ENCODE assay signal across 8 cellular contexts in genomic region chr6:24431045-24431451, GRCh38. TPM values are rescaled to one million over a fixed set of nuclear protein-coding genes. Genes with fewer than 3 reads are reported as not detected.
A peak's percentile ranks its signal among the peaks of the same experiment; 100 is the strongest.
DNase-seq lines count a peak whose midpoint lies in the region; ATAC-seq, FAIRE-seq and TF ChIP-seq lines count a peak whose summit lies in the region.

No MANE protein-coding gene starts in this region.

- no peak overlapping the region for H3K9ac ChIP-seq in SK-N-MC (ENCODE audit: insufficient read length)

- DNase-seq in A549 (ENCODE audit: low read depth in 1 of 2, low spot score in 1 of 2) (peak; percentile 33 to 57), LoVo (ENCODE audit: low spot score) (peak; percentile 38), SK-N-MC (ENCODE audit: low read depth, low spot score) (peak; percentile 44), fibroblast of mammary gland (ENCODE audit: low read depth) (peak; percentile 64), pancreas (no peak)

- H3K4me3 ChIP-seq in A549 (no peak overlapping the region), SK-N-MC (no peak overlapping the region), fibroblast of mammary gland (ENCODE audit: control insufficient read depth, low read depth, low read length) (no peak overlapping the region), pancreas (no peak overlapping the region)

- no peak for TF ChIP-seq POLR2A in A549 (IDR thresholded peaks at IDR 0.05; ENCODE audit: low read length)

- H3K9me3 ChIP-seq in A549: no peaks in the 10 kb centered on the region
- no peaks in the 10 kb centered on the region for H3K9me3 ChIP-seq in SK-N-MC (ENCODE audit: low read depth, low read length)
- H3K9me3 ChIP-seq in pancreas: no peaks in the 10 kb centered on the region

- TF ChIP-seq CTCF in A549 (IDR thresholded peaks at IDR 0.05) (peak; percentile 49), fibroblast of mammary gland (conservative IDR thresholded peaks at IDR 0.05; ENCODE audit: control insufficient read depth, insufficient read depth, low read depth, low read length) (peak; percentile 68), pancreas (IDR thresholded peaks at IDR 0.05) (peak in 2 of 4 donors; percentile 55 to 56)

- FAIRE-seq in A549 (lab: Jason Lieb, UNC): no peak
- peak; percentile 58 for FAIRE-seq in G401.6 (lab: Jason Lieb, UNC)
- no peak for FAIRE-seq in pancreas (lab: Jason Lieb, UNC)

- H3K27me3 ChIP-seq in pancreas: no peaks in the 10 kb centered on the region

- no peak overlapping the region for H3K4me2 ChIP-seq in A549

- H3K4me1 ChIP-seq in A549 (peaks cover 14% of the 10 kb centered on the region), pancreas (no peaks in the 10 kb centered on the region)

- intact Hi-C loops in pancreas (cut with DNase I): no loop called here

- CTCF ChIA-PET in A549 (lab: Yijun Ruan, JAX): interaction anchor here (1.0 to 1.3 kb wide), 2 partner anchors 12 to 64 kb away, joined by 3 read pairs; partner anchors contain the start of gene ALDH5A1

- POLR2A ChIA-PET in A549 (lab: Yijun Ruan, JAX): no interaction called here

- H3K27ac ChIP-seq in A549 (no peak overlapping the region), SK-N-MC (no peak overlapping the region), pancreas (no peak overlapping the region)

- peak; percentile 28 to 52; a peak in 3 of 5 replicates for TF ChIP-seq RAD21 in A549 (conservative IDR thresholded peaks at IDR 0.05 in 1 of 2, IDR thresholded peaks at IDR 0.05 in 1 of 2)

- 0 out of 2 replicates have a peak, but pooled peaks cover 5% of the 10 kb centered on the region for H3K36me3 ChIP-seq in SK-N-MC (ENCODE audit: insufficient read depth, low read length)
- peaks cover 0 to 3% (median 0%) of the 10 kb centered on the region in 3 donors for H3K36me3 ChIP-seq in pancreas

- WGBS in A549 (ENCODE audit: missing lambda C conversion rate): 31% methylated on average over 1 of the region's 1 CpG
- 86 to 91% methylated on average over 1 of the region's 1 CpG for WGBS in pancreas, 2 donors

- peak; percentile 66 to 78; a peak in 4 of 6 replicates for ATAC-seq in A549
- ATAC-seq in pancreas: peak in 3 of 4 donors; percentile 55 to 81 (median 73)
- ATAC-seq in HG02610 (IDR thresholded peaks at IDR 0.05; ENCODE audit: unreplicated experiment): no peak
- no peak for ATAC-seq in HG03457 (IDR thresholded peaks at IDR 0.05; ENCODE audit: unreplicated experiment)

- no peak for TF ChIP-seq EP300 in A549 (IDR thresholded peaks at IDR 0.05)

TF ChIP-seq in A549, 52 proteins besides CTCF, POLR2A, EP300 and RAD21:
- no peak for TF ChIP-seq HOXB5 (CRISPR knock-in tag; IDR thresholded peaks at IDR 0.05)
- TF ChIP-seq PHF8 (IDR thresholded peaks at IDR 0.05; ENCODE audit: borderline replicate concordance, low read depth): no peak
- TF ChIP-seq NR3C1 (IDR thresholded peaks at IDR 0.05): no peak
- no peak for TF ChIP-seq CBX2 (IDR thresholded peaks at IDR 0.05; ENCODE audit: borderline replicate concordance, low read depth)
- TF ChIP-seq BHLHE40 (IDR thresholded peaks at IDR 0.05; ENCODE audit: low read depth, low read length): no peak
- TF ChIP-seq USF2 (IDR thresholded peaks at IDR 0.05): no peak
- TF ChIP-seq RNF2 (IDR thresholded peaks at IDR 0.05; ENCODE audit: borderline replicate concordance, low read depth): no peak
- no peak for TF ChIP-seq ZNF302 (CRISPR knock-in tag; IDR thresholded peaks at IDR 0.05)

RNA-seq across cellular contexts. Expression of gene MRS2, which starts 28.3 kb away (rescaled TPM):
- polyA plus RNA-seq in A549 (2011; rRNA removed): 20.3 and 24.8 TPM in 2 replicates
- 11.3 and 12.4 TPM in 2 replicates for polyA plus RNA-seq in A549 (2012; cell fraction: cytosol; rRNA removed)
- polyA plus RNA-seq in A549 (2012; cell fraction: nucleus; rRNA removed): 14.6 and 17.0 TPM in 2 replicates
- 21.8 to 22.6 TPM (median 22.6 TPM) in 3 replicates for polyA plus RNA-seq in A549 (2017; fragmentation: RNase III; extraction: RNeasy Plus Mini Kit Qiagen cat#74134 plus additional on column Dnase treatment)
- 8.1 and 13.0 TPM in 2 replicates for polyA minus RNA-seq in A549 (2011; rRNA and poly(A)+ RNA removed)
- 10 to 100 TPM in 5 of 6 donors, 1 to 10 TPM in 1; 9.4 to 17.4 (median 13.0) TPM for total RNA-seq in pancreas
- polyA plus RNA-seq in pancreas: 10 to 100 TPM in 1 of 2 donors, 1 to 10 TPM in 1; 7.4 to 11.2 TPM

RNA-seq across cellular contexts. Expression of gene GPLD1, which starts 58.3 kb away (rescaled TPM):
- 2.6 and 3.2 TPM in 2 replicates for polyA plus RNA-seq in A549 (2011; rRNA removed)
- 0.86 and 1.0 TPM in 2 replicates for polyA plus RNA-seq in A549 (2012; cell fraction: cytosol; rRNA removed)
- polyA plus RNA-seq in A549 (2012; cell fraction: nucleus; rRNA removed): 1.3 and 1.8 TPM in 2 replicates
- 1.2 to 1.6 TPM (median 1.3 TPM) in 3 replicates for polyA plus RNA-seq in A549 (2017; fragmentation: RNase III; extraction: RNeasy Plus Mini Kit Qiagen cat#74134 plus additional on column Dnase treatment)
- polyA minus RNA-seq in A549 (2011; rRNA and poly(A)+ RNA removed): 2.5 and 3.1 TPM in 2 replicates
- 1 to 10 TPM in 3 of 6 donors, under 1 TPM in 3; 0.37 to 1.2 (median 1.0) TPM for total RNA-seq in pancreas
- under 1 TPM; 0.27 to 0.73 TPM for polyA plus RNA-seq in pancreas

Comparison
In these comparisons a context has a peak if more than half of its experiments do, and no peak if none do; other contexts are left out.
1. ATAC-seq: peak in A549 (2 of 2) and pancreas (3 of 4); none in HG02610 (single experiment) and HG03457 (single experiment).
2. DNase-seq: peak in A549 (2 of 2), LoVo (single experiment), SK-N-MC (single experiment) and fibroblast of mammary gland (single experiment); none in pancreas (0 of 6).